8 cellular contexts compared by ENCODE assay signal in genomic region chr17:44217738-44218343, GRCh38.
DNase-seq lines count a peak whose midpoint lies in the region; ATAC-seq and TF ChIP-seq lines count a peak whose summit lies in the region.

No MANE protein-coding gene starts in this region.

- H3K4me3 ChIP-seq in BLaER1 treated with 17β-estradiol and CSF1 and Interleukin-3, amounts not matched to agents 10 nM and 100 nM = peak overlapping the region; percentile 70 to 100 (median 98)

- no peaks in the 10 kb centered on the region for H3K27me3 ChIP-seq in BLaER1 treated with 17β-estradiol and CSF1 and Interleukin-3, amounts not matched to agents 10 nM and 100 nM

- peaks cover 39 to 64% (median 60%) of the 10 kb centered on the region in 10 experiments for H3K4me1 ChIP-seq in BLaER1 treated with 17β-estradiol and CSF1 and Interleukin-3, amounts not matched to agents 10 nM and 100 nM

- no peaks in the 10 kb centered on the region for H3K9me3 Mint-ChIP-seq in nephron

- peaks cover 45% of the 10 kb centered on the region for H3K36me3 Mint-ChIP-seq in nephron (ENCODE audit: low read depth)

- H3K4me2 ChIP-seq in BLaER1 treated with 17β-estradiol and CSF1 and Interleukin-3, amounts not matched to agents 10 nM and 100 nM = peak overlapping the region; percentile 95 to 100 (median 98)

- H3K27me3 Mint-ChIP-seq in nephron (ENCODE audit: low read depth) = no peaks in the 10 kb centered on the region

- H3K9me3 ChIP-seq in BLaER1 treated with 17β-estradiol and CSF1 and Interleukin-3, amounts not matched to agents 10 nM and 100 nM (replicated peaks in 1 of 11) = peaks cover 0 to 10% (median 0%) of the 10 kb centered on the region in 11 experiments; a peak in 4 of 22 replicates
- no peaks in the 10 kb centered on the region for H3K9me3 ChIP-seq in KOPT-K1 (ENCODE audit: insufficient read depth, low read length, poor library complexity, severe bottlenecking)

- peaks cover 25 to 54% (median 53%) of the 10 kb centered on the region in 11 experiments; a peak in 17 of 22 replicates for H4K20me1 ChIP-seq in BLaER1 treated with 17β-estradiol and CSF1 and Interleukin-3, amounts not matched to agents 10 nM and 100 nM

- peak overlapping the region; percentile 44 to 100 (median 99); a peak in 21 of 22 replicates for H3K27ac ChIP-seq in BLaER1 treated with 17β-estradiol and CSF1 and Interleukin-3, amounts not matched to agents 10 nM and 100 nM
- H3K27ac ChIP-seq in KOPT-K1 (ENCODE audit: low read depth, low read length, poor library complexity, severe bottlenecking) = peak overlapping the region; percentile 97
- H3K27ac ChIP-seq in cingulate gyrus (ENCODE audit: low read depth, low read length) = peak overlapping the region; percentile 90

- H3K4me3 Mint-ChIP-seq in nephron = peak overlapping the region; percentile 72 to 86 (median 85)

- TF ChIP-seq CTCF in nephron (IDR thresholded peaks at IDR 0.05; ENCODE audit: unreplicated experiment in 3 of 3) = no peak

- no peak for ATAC-seq in HG03565 (IDR thresholded peaks at IDR 0.05; ENCODE audit: unreplicated experiment)
- no peak for ATAC-seq in GM21717 (IDR thresholded peaks at IDR 0.05; ENCODE audit: unreplicated experiment)
- no peak for ATAC-seq in HG03139 (IDR thresholded peaks at IDR 0.05; ENCODE audit: unreplicated experiment)

- peaks cover 29 to 51% (median 46%) of the 10 kb centered on the region in 11 experiments for H3K36me3 ChIP-seq in BLaER1 treated with 17β-estradiol and CSF1 and Interleukin-3, amounts not matched to agents 10 nM and 100 nM
- H3K36me3 ChIP-seq in KOPT-K1 (ENCODE audit: insufficient read depth, low read length) = peaks cover 41% of the 10 kb centered on the region

- peak overlapping the region; percentile 50 to 69 (median 62) for H3K27ac Mint-ChIP-seq in nephron

- H3K9ac ChIP-seq in BLaER1 treated with 17β-estradiol and CSF1 and Interleukin-3, amounts not matched to agents 10 nM and 100 nM = peak overlapping the region; percentile 82 to 100 (median 99)

- H3K4me1 Mint-ChIP-seq in nephron = peaks cover 32% of the 10 kb centered on the region

- DNase-seq in NCI-H187 (lab: John Stamatoyannopoulos, UW) = no peak
